Comparison of ENCODE assay signal across 28 cellular contexts in the genomic region with DNA sequence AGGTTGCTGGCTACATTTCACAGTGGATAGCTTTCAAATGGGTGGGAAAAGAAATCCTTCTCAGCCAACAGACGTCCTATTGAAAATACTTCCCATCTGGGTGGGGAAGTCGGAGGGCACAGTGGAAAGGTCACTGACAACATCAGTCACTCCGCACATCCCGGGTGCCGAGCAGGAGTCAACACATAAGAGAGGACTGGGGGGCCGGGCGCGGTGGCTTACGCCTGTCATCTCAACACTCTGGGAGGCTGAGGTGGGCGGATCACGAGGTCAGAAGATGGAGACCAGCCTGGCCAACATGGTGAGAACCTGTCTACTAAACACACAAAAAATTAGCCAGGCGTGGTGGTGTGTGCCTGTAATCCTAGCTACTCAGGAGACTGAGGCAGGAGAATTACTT.
"Had no signal": no experiment of that assay in that cellular context is flagged by ENCODE, and none has a peak within 500 bp of the region (broad histone marks: within the 10 kb centered on the region; RNA-seq: fewer than 3 reads in every experiment).

No MANE protein-coding gene starts in this region.

- H3K27me3 ChIP-seq: colonic mucosa, esophagus squamous epithelium, gastrocnemius medialis had no signal

- H3K36me3 ChIP-seq: colonic mucosa, esophagus squamous epithelium, gastrocnemius medialis, heart right ventricle, left lung, lower lobe of right lung had no signal

- H3K4me1 ChIP-seq: colonic mucosa, gastrocnemius medialis, left lung, lower lobe of right lung had no signal

- ATAC-seq: effector memory CD8-positive, alpha-beta T cell; esophagus mucosa; gastrocnemius medialis; heart right ventricle; left lung; left ventricle myocardium superior; lower lobe of right lung had no signal

- H3K4me1 Mint-ChIP-seq: endodermal cell, immature natural killer cell, memory B cell had no signal

- H3K4me3 Mint-ChIP-seq: dendritic cell treated with granulocyte-macrophage colony-stimulating factor and Interleukin-4, amounts not matched to agents 40 ng/mL and 50 ng/mL, for 4 days; effector memory CD8-positive, alpha-beta T cell; endodermal cell; immature natural killer cell; memory B cell had no signal

- H3K36me3 Mint-ChIP-seq: immature natural killer cell, memory B cell had no signal

- H3K9me3 Mint-ChIP-seq: dendritic cell treated with granulocyte-macrophage colony-stimulating factor and Interleukin-4, amounts not matched to agents 40 ng/mL and 50 ng/mL, for 4 days; effector memory CD8-positive, alpha-beta T cell; endodermal cell; immature natural killer cell; memory B cell had no signal

- H3K9me3 ChIP-seq: colonic mucosa, esophagus squamous epithelium, gastrocnemius medialis, heart right ventricle, left lung, lower lobe of right lung had no signal

- H3K27ac Mint-ChIP-seq: dendritic cell treated with granulocyte-macrophage colony-stimulating factor and Interleukin-4, amounts not matched to agents 40 ng/mL and 50 ng/mL, for 4 days; effector memory CD8-positive, alpha-beta T cell; endodermal cell; immature natural killer cell; memory B cell had no signal

- DNase-seq: colonic mucosa; cortex of kidney; effector CD8-positive, alpha-beta T cell; effector memory CD8-positive, alpha-beta T cell; endodermal cell; erythroblast; esophagus squamous epithelium; foreskin fibroblast; foreskin melanocyte; gastrocnemius medialis; glutamatergic neuron; heart right ventricle; hippocampal formation; immature natural killer cell; islet precursor cell; kidney; kidney glomerular epithelial cell; left colon; left lung; left ventricle myocardium superior; lower lobe of right lung; mammary epithelial cell; mesendoderm; midbrain had no signal

- H3K27ac ChIP-seq: colonic mucosa, epithelial cell of prostate, esophagus squamous epithelium, gastrocnemius medialis, heart right ventricle, left lung, lower lobe of right lung had no signal

- H3K4me3 ChIP-seq: colonic mucosa, esophagus squamous epithelium, gastrocnemius medialis, heart right ventricle, left lung, lower lobe of right lung had no signal

- H3K27me3 Mint-ChIP-seq: dendritic cell treated with granulocyte-macrophage colony-stimulating factor and Interleukin-4, amounts not matched to agents 40 ng/mL and 50 ng/mL, for 4 days; effector memory CD8-positive, alpha-beta T cell; memory B cell had no signal
